18 cellular contexts compared by ENCODE assay signal in the genomic region with DNA sequence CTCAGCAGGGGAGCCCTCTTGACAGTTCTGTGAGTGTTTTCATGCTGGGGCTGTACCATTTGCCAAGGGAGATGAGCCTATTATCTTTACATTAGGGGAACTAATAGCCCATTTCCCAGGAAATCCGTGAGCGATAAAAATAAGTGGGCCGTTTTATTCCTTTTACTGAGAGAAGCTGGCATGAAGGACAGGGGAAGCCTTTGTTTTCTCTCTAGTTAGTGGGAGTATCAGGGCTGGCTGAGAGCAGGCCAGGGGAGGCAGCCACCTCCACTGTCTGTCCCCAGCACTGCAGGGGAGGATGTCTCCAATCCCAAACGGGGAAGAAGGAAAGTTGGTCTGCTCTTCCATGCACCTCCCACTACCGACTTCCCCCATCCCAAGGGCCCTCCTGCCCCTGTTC. TPM values are rescaled to one million over a fixed set of nuclear protein-coding genes. Genes with fewer than 3 reads are reported as not detected.
DNase-seq lines count a peak whose midpoint lies in the region; ATAC-seq and TF ChIP-seq lines count a peak whose summit lies in the region.
"Had no signal": no experiment of that assay in that cellular context is flagged by ENCODE, and none has a peak within 500 bp of the region (broad histone marks: within the 10 kb centered on the region; RNA-seq: fewer than 3 reads in every experiment).

No MANE protein-coding gene starts in this region.

- POLR2A ChIA-PET in A673 (lab: Charles Lee; ENCODE audit: low non-redundant PET) = interaction anchor here (0.6 kb wide), 1 partner anchor 277 kb away, joined by 3 read pairs; no protein-coding TSS in a partner anchor

- DNase-seq in A673 (ENCODE audit: low spot score) = peak; percentile 92
- peak; percentile 49 for DNase-seq in NCI-H1092 (lab: John Stamatoyannopoulos, UW)
- peak; percentile 61 for DNase-seq in NCI-H345 treated with DMSO at 0.1 percent for 48 hours (lab: John Stamatoyannopoulos, UW; ENCODE audit: unreplicated experiment)
- peak; percentile 69 for DNase-seq in foreskin melanocyte
- no peak for DNase-seq in OCI-M2 (lab: John Stamatoyannopoulos, UW; ENCODE audit: unreplicated experiment)
- DNase-seq: C1 segment of cervical spinal cord; Caco-2; NCI-H1436; NCI-H524 treated with DMSO at 0.1 percent for 48 hours; NK-92 treated with Interleukin-12 subunit alpha and Interleukin-12 subunit beta, amount 100 ng/mL, for 24 hours; PC-3; SJCRH30; SW 1271 had no signal

- no peaks in the 10 kb centered on the region for H3K36me3 ChIP-seq in A673 (ENCODE audit: insufficient read depth, low read length, poor library complexity, severe bottlenecking)
- H3K36me3 ChIP-seq: SJCRH30 had no signal

- no peak overlapping the region for H3K27ac ChIP-seq in A673 (ENCODE audit: low read depth, low read length, poor library complexity, severe bottlenecking)
- H3K27ac ChIP-seq: A549, SJCRH30 had no signal

- no TSS peak for BruUV-seq in A673 (replicated peaks; lab: Mats Ljungman, UMichigan)

- no peak for ATAC-seq in HG02588 (IDR thresholded peaks at IDR 0.05; ENCODE audit: unreplicated experiment)
- no peak for ATAC-seq in HG02763 (IDR thresholded peaks at IDR 0.05; ENCODE audit: unreplicated experiment)
- ATAC-seq: A549, PC-3 had no signal

- TF ChIP-seq CTCF in A673 (conservative IDR thresholded peaks at IDR 0.05; ENCODE audit: low read depth, low read length) = no peak

- no peaks in the 10 kb centered on the region for H3K9me3 ChIP-seq in A673 (ENCODE audit: low read depth, low read length, poor library complexity, severe bottlenecking)
- H3K9me3 ChIP-seq: A549, Caco-2, SJCRH30 had no signal

- H3K27me3 ChIP-seq in A673 (replicated peaks; ENCODE audit: insufficient read depth, low read depth, low read length, poor library complexity) = peaks cover 75% of the 10 kb centered on the region

- CTCF ChIA-PET in A673 (lab: Charles Lee) = interaction anchor here (1.7 kb wide), 1 partner anchor 27 kb away, joined by 4 read pairs; no protein-coding TSS in a partner anchor

- no peak overlapping the region for H3K4me3 ChIP-seq in A673 (ENCODE audit: low read depth, low read length, poor library complexity, severe bottlenecking)
- H3K4me3 ChIP-seq: A549, SJCRH30 had no signal

- intact Hi-C loops in A673 (cut with micrococcal nuclease; ENCODE audit: unreplicated experiment) = loop anchor here (10.0 kb wide), 1 partner anchor 340 kb away; no protein-coding TSS in a partner anchor

- H3K4me1 ChIP-seq in A673 (ENCODE audit: insufficient read depth, low read length, poor library complexity, severe bottlenecking) = no peaks in the 10 kb centered on the region
- H3K4me1 ChIP-seq: A549, Caco-2, SJCRH30 had no signal

RNA-seq across cellular contexts. Expression of a gene that starts 2.5 kb away (rescaled TPM):
- total RNA-seq in A673 (2021) = not detected in 2 replicates
- total RNA-seq: Caco-2, H4, HT-29, SJCRH30 had no signal

RNA-seq across cellular contexts. Expression of a gene that starts 35.5 kb away (rescaled TPM):
- total RNA-seq in A673 (2021) = not detected in 2 replicates
- total RNA-seq: Caco-2, HT-29, PC-3, SJCRH30 had no signal

RNA-seq across cellular contexts. Expression of a gene that starts 44.3 kb away (rescaled TPM):
- 0.81 and 0.84 TPM in 2 replicates for total RNA-seq in A673 (2021)
- total RNA-seq: Caco-2, H4, HT-29, PC-3, SJCRH30 had no signal
